ENCODE assay signal across 10 cellular contexts in genomic region chr10:71765176-71765906, GRCh38. TPM values are rescaled to one million over a fixed set of nuclear protein-coding genes. Genes with fewer than 3 reads are reported as not detected.
DNase-seq lines count a peak whose midpoint lies in the region; TF ChIP-seq lines count a peak whose summit lies in the region.
"Had no signal": no experiment of that assay in that cellular context is flagged by ENCODE, and none has a peak within 500 bp of the region (broad histone marks: within the 10 kb centered on the region; RNA-seq: fewer than 3 reads in every experiment).

No MANE protein-coding gene starts in this region.

- H3K4me1 ChIP-seq in esophagus (ENCODE audit: control insufficient read depth in 2 of 2, insufficient read depth in 2 of 2, low read length in 1 of 2) (peaks cover 34 to 61% of the 10 kb centered on the region in 2 donors), neural progenitor cell (peaks cover 4% of the 10 kb centered on the region), endodermal cell (ENCODE audit: control insufficient read depth, insufficient read depth, low read length) (no peaks in the 10 kb centered on the region)

- H3K27me3 ChIP-seq in esophagus (ENCODE audit: control insufficient read depth in 1 of 2, insufficient read depth in 2 of 2, low read length in 2 of 2) (no peaks in the 10 kb centered on the region), neural progenitor cell (peaks cover under 1% of the 10 kb centered on the region), endodermal cell (ENCODE audit: control insufficient read depth, insufficient read depth, low read length, poor library complexity, severe bottlenecking) (peaks cover 16% of the 10 kb centered on the region)

- no peak overlapping the region for H2AFZ ChIP-seq in neural progenitor cell (replicated peaks)

- no peak overlapping the region for H3K4me2 ChIP-seq in neural progenitor cell

- H3K79me2 ChIP-seq in neural progenitor cell (ENCODE audit: low read depth): no peaks in the 10 kb centered on the region

- POLR2A ChIA-PET in GM10248 (lab: Yijun Ruan, JAX): no interaction called here

- H3K9me3 Mint-ChIP-seq in neural progenitor cell: no peaks in the 10 kb centered on the region
- H3K9me3 Mint-ChIP-seq in endodermal cell: no peaks in the 10 kb centered on the region

- H3K9me3 ChIP-seq in esophagus (ENCODE audit: control insufficient read depth in 2 of 2, insufficient read depth in 1 of 2, low read depth in 1 of 2, low read length in 1 of 2): no peaks in the 10 kb centered on the region
- no peaks in the 10 kb centered on the region for H3K9me3 ChIP-seq in neural progenitor cell (ENCODE audit: low read depth)
- no peaks in the 10 kb centered on the region for H3K9me3 ChIP-seq in endodermal cell (ENCODE audit: control insufficient read depth, low read length)

- H3K36me3 ChIP-seq in esophagus (ENCODE audit: control insufficient read depth in 2 of 2, insufficient read depth in 2 of 2, low read length in 1 of 2): peaks cover 0 to 17% of the 10 kb centered on the region in 2 donors
- no peaks in the 10 kb centered on the region for H3K36me3 ChIP-seq in neural progenitor cell
- H3K36me3 ChIP-seq in endodermal cell (ENCODE audit: control insufficient read depth, insufficient read depth, low read length): no peaks in the 10 kb centered on the region

- H4K20me1 ChIP-seq in neural progenitor cell (ENCODE audit: low read depth): no peaks in the 10 kb centered on the region

- H3K27me3 Mint-ChIP-seq in neural progenitor cell (ENCODE audit: insufficient read depth, low read depth): peaks cover 12% of the 10 kb centered on the region
- peaks cover 34% of the 10 kb centered on the region for H3K27me3 Mint-ChIP-seq in endodermal cell (ENCODE audit: insufficient read depth)

- DNase-seq in AG20443 (ENCODE audit: low spot score): peak; percentile 56
- DNase-seq in NCI-H226: peak; percentile 81
- DNase-seq in neural progenitor cell (ENCODE audit: low spot score): no peak
- no peak for DNase-seq in SHP77 (lab: John Stamatoyannopoulos, UW)
- DNase-seq in endodermal cell: no peak
- DNase-seq in GM10248 (ENCODE audit: extremely low spot score): no peak
- no peak for DNase-seq in HK-2 (ENCODE audit: unreplicated experiment)
- DNase-seq: DMS79 treated with DMSO at 0.1 percent for 48 hours had no signal

- H3K4me1 Mint-ChIP-seq in neural progenitor cell (peaks cover 18% of the 10 kb centered on the region), endodermal cell (peaks cover 5% of the 10 kb centered on the region)

- H3F3A ChIP-seq in neural progenitor cell (ENCODE audit: low read depth): no peaks in the 10 kb centered on the region

- no peak overlapping the region for H3K9ac ChIP-seq in neural progenitor cell
- H3K9ac ChIP-seq in endodermal cell (ENCODE audit: extremely low read depth, low read length, poor library complexity, severe bottlenecking): no peak overlapping the region

- TF ChIP-seq CTCF in neural progenitor cell (IDR thresholded peaks at IDR 0.05) (no peak), endodermal cell (conservative IDR thresholded peaks at IDR 0.05) (no peak), GM10248 (IDR thresholded peaks at IDR 0.05; ENCODE audit: control extremely low read depth, extremely low read depth, low read depth, missing control alignments) (no peak)

- no peak overlapping the region for H3K4me3 Mint-ChIP-seq in neural progenitor cell
- H3K4me3 Mint-ChIP-seq in endodermal cell: no peak overlapping the region

- H3K4me3 ChIP-seq in esophagus (ENCODE audit: low read depth in 1 of 2, low read length in 2 of 2): no peak overlapping the region
- H3K4me3 ChIP-seq in neural progenitor cell: no peak overlapping the region
- no peak overlapping the region for H3K4me3 ChIP-seq in endodermal cell (ENCODE audit: low read length)

- H3K36me3 Mint-ChIP-seq in neural progenitor cell (no peaks in the 10 kb centered on the region), endodermal cell (ENCODE audit: low read depth) (no peaks in the 10 kb centered on the region)

- H3K27ac Mint-ChIP-seq in neural progenitor cell: peak overlapping the region; percentile 29
- H3K27ac Mint-ChIP-seq in endodermal cell: no peak overlapping the region

- H3K27ac ChIP-seq in esophagus (ENCODE audit: low read depth in 2 of 2, low read length in 1 of 2) (peak overlapping the region; percentile 97), neural progenitor cell (no peak overlapping the region), endodermal cell (ENCODE audit: low read depth, low read length) (no peak overlapping the region)

- WGBS in esophagus, 2 donors: 50 to 56% methylated on average over 8 of the region's 8 CpGs
- 88 to 97% methylated on average over 4 to 8 of the region's 8 CpGs for WGBS in endodermal cell (ENCODE audit: insufficient coverage in 1 of 2, insufficient read length in 1 of 2), 2 experiments

- CTCF ChIA-PET in GM10248 (lab: Yijun Ruan, JAX): interaction anchor here (1.1 to 4.2 kb wide), 6 partner anchors 8 to 131 kb away, joined by 3 to 24 read pairs (median 4); partner anchors contain the start of gene VSIR

RNA-seq across cellular contexts. Expression of gene VSIR, which starts 8.0 kb away (rescaled TPM):
- polyA plus RNA-seq in esophagus: 10 to 100 TPM; 26.6 to 41.9 TPM
- total RNA-seq in neural progenitor cell (ENCODE audit: low replicate concordance) (0.46 TPM in 1 of 2 replicates, not detected in the other), endodermal cell (under 1 TPM; 0.07 to 0.68 TPM)
- polyA plus RNA-seq in endodermal cell (2013, experiment 1 of 2): 0.61 TPM
- polyA plus RNA-seq in endodermal cell (2013, experiment 2 of 2): 0.12 TPM

RNA-seq across cellular contexts. Expression of gene C10orf105, which starts 45.8 kb away (rescaled TPM):
- polyA plus RNA-seq in esophagus: under 1 TPM; 0.02 to 0.04 TPM
- 0.39 and 1.5 TPM in 2 replicates for total RNA-seq in neural progenitor cell (ENCODE audit: low replicate concordance)
- under 1 TPM; 0.13 to 0.33 TPM for total RNA-seq in endodermal cell
- 0.64 TPM for polyA plus RNA-seq in endodermal cell (2013, experiment 1 of 2)
- 0.66 TPM for polyA plus RNA-seq in endodermal cell (2013, experiment 2 of 2)
- total RNA-seq: HT1080 had no signal

Comparison
In these comparisons a context has a peak if more than half of its experiments do, and no peak if none do; other contexts are left out.
1. DNase-seq: peak in AG20443 (single experiment) and NCI-H226 (single experiment); none in neural progenitor cell (single experiment), SHP77 (0 of 2), endodermal cell (single experiment), GM10248 (single experiment) and HK-2 (single experiment).
2. H3K27ac ChIP-seq: peak in esophagus (2 of 2); none in neural progenitor cell (single experiment) and endodermal cell (single experiment).